1 cellular context compared by ENCODE assay signal in genomic region chr10:117216611-117217195, GRCh38.
A peak's percentile ranks its signal among the peaks of the same experiment; 100 is the strongest.
TF ChIP-seq lines count a peak whose summit lies in the region.

No MANE protein-coding gene starts in this region.

TF ChIP-seq in WTC11, 78 proteins besides CTCF, POLR2A, EP300 and RAD21 (continued from another document):
- TF ChIP-seq AFF4 (CRISPR knock-in tag; IDR thresholded peaks at IDR 0.05; ENCODE audit: borderline replicate concordance) (peak; percentile 59; the same call in 1 of the 2 replicates), IRF1 (CRISPR knock-in tag; IDR thresholded peaks at IDR 0.05) (no peak), TCF7 (CRISPR knock-in tag; IDR thresholded peaks at IDR 0.05; ENCODE audit: low read depth) (no peak), SMAD4 (CRISPR knock-in tag; IDR thresholded peaks at IDR 0.05) (no peak), E2F4 (CRISPR knock-in tag; IDR thresholded peaks at IDR 0.05; ENCODE audit: borderline replicate concordance, low read depth) (no peak), ATF6 (CRISPR knock-in tag; IDR thresholded peaks at IDR 0.05) (no peak), ZNF532 (CRISPR knock-in tag; IDR thresholded peaks at IDR 0.05; ENCODE audit: borderline replicate concordance) (no peak), TP53 (CRISPR knock-in tag; IDR thresholded peaks at IDR 0.05) (peak; percentile 46; the same call in 1 of the 2 replicates), GRHL2 (CRISPR knock-in tag; IDR thresholded peaks at IDR 0.05; ENCODE audit: insufficient replicate concordance, severe bottlenecking) (no peak), ARID4B (CRISPR knock-in tag; IDR thresholded peaks at IDR 0.05; ENCODE audit: borderline replicate concordance) (no peak), FOXJ3 (CRISPR knock-in tag; IDR thresholded peaks at IDR 0.05; ENCODE audit: borderline replicate concordance) (no peak), MXD4 (CRISPR knock-in tag; IDR thresholded peaks at IDR 0.05; ENCODE audit: borderline replicate concordance) (no peak), OVOL2 (CRISPR knock-in tag; IDR thresholded peaks at IDR 0.05; ENCODE audit: borderline replicate concordance) (no peak), SP1 (CRISPR knock-in tag; conservative IDR thresholded peaks at IDR 0.05) (0 out of 2 replicates have a peak, but pooled peaks have one; percentile 37), RELA (CRISPR knock-in tag; IDR thresholded peaks at IDR 0.05; ENCODE audit: borderline replicate concordance) (no peak), FOXP1 (CRISPR knock-in tag; IDR thresholded peaks at IDR 0.05; ENCODE audit: borderline replicate concordance) (no peak), NFATC4 (CRISPR knock-in tag; IDR thresholded peaks at IDR 0.05) (no peak), ETV6 (CRISPR knock-in tag; IDR thresholded peaks at IDR 0.05) (no peak; the same call in 1 of the 2 replicates), GTF2I (CRISPR knock-in tag; conservative IDR thresholded peaks at IDR 0.05) (no peak), FOXK1 (CRISPR knock-in tag; IDR thresholded peaks at IDR 0.05) (peak; percentile 72; the same call in 1 of the 2 replicates), CBFB (CRISPR knock-in tag; IDR thresholded peaks at IDR 0.05; ENCODE audit: low read depth) (0 out of 2 replicates have a peak, but pooled peaks have one; percentile 61)
